ENCODE assay signal across 8 cellular contexts in the genomic region with DNA sequence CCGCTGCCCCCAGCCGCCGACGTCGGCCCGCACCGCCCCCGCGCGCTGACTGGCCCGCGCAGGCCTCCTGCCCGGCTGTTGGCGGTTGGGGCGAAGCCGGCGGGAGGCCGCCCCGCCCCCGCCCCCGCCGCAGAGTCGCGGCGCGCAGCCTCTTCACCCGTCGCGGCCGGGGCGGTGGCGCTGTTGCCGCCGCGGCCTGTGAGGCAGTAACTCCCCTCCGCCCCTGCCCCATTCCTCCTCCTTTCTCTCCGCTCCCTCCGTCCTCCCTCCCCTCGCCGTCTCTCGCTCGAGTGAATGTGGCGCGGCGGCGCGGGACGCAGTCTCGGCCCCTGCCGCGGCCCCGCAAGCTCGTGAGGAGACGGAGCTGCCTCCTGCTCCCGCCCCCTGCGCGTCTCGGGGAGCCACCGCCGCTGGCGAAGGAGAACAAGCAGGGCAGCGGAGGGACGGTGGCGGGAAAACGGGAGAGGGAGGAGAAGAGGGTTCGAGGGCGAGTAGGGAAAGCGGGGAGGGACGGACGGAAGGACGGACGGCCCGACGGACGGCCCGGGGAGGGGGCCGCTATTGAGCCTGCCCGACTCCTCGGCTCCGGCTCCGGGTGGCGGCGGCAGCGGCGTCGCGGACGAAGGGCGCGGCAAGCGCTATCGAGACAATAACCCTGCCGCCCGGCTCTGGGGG. TPM values are rescaled to one million over a fixed set of nuclear protein-coding genes. Genes with fewer than 3 reads are reported as not detected.
DNase-seq lines count a peak whose midpoint lies in the region; ATAC-seq and TF ChIP-seq lines count a peak whose summit lies in the region.

No MANE protein-coding gene starts in this region.

- TF ChIP-seq EP300 in gastroesophageal sphincter (IDR thresholded peaks at IDR 0.05) = no peak
- TF ChIP-seq EP300 in suprapubic skin (IDR thresholded peaks at IDR 0.05) = no peak

- H3K27me3 Mint-ChIP-seq in activated naive CD4-positive, alpha-beta T cell treated with anti-CD3 and anti-CD28 coated beads for 36 hours (ENCODE audit: low read depth) = no peaks in the 10 kb centered on the region

- TF ChIP-seq CTCF in LNCAP (IDR thresholded peaks at IDR 0.05) (peak; percentile 65), gastroesophageal sphincter (IDR thresholded peaks at IDR 0.05) (peak in 3 of 4 experiments; percentile 54 to 57 (median 55)), suprapubic skin (IDR thresholded peaks at IDR 0.05) (peak; percentile 12 to 40)

- TF ChIP-seq POLR2A in Raji (IDR thresholded peaks at IDR 0.05; ENCODE audit: insufficient read depth, low read depth, low read length) (peak; percentile 72), gastroesophageal sphincter (IDR thresholded peaks at IDR 0.05) (peak; percentile 80 to 90), suprapubic skin (IDR thresholded peaks at IDR 0.05) (peak; percentile 54 to 82)

- H3K4me1 ChIP-seq in gastroesophageal sphincter = peaks cover 0 to 34% (median 0%) of the 10 kb centered on the region in 3 donors
- peaks cover 34% of the 10 kb centered on the region for H3K4me1 ChIP-seq in suprapubic skin

- H3K4me3 ChIP-seq in gastroesophageal sphincter = peak overlapping the region; percentile 81 to 92
- peak overlapping the region; percentile 100 for H3K4me3 ChIP-seq in suprapubic skin

- H3K27ac Mint-ChIP-seq in activated naive CD4-positive, alpha-beta T cell treated with anti-CD3 and anti-CD28 coated beads for 36 hours = peak overlapping the region; percentile 92

- peak; percentile 94 for ATAC-seq in gastroesophageal sphincter

- WGBS in gastroesophageal sphincter (ENCODE audit: low coverage in 1 of 2), 2 donors = no CpG with 5 or more reads among the region's 94 CpGs
- WGBS in suprapubic skin = under 1% methylated on average over 43 of the region's 94 CpGs

- peaks cover 10% of the 10 kb centered on the region for H3K36me3 Mint-ChIP-seq in activated naive CD4-positive, alpha-beta T cell treated with anti-CD3 and anti-CD28 coated beads for 36 hours (ENCODE audit: low read depth)

- intact Hi-C loops in activated naive CD4-positive, alpha-beta T cell treated with anti-CD3 and anti-CD28 coated beads for 36 hours (cut with micrococcal nuclease) = loop anchor here (1.0 to 5.0 kb wide), 9 partner anchors 45 to 1157 kb away; a partner anchor contains a TSS

- CTCF ChIA-PET in activated naive CD4-positive, alpha-beta T cell treated with anti-CD3 and anti-CD28 coated beads for 36 hours (lab: Charles Lee) = interaction anchor here (0.6 to 1.2 kb wide), 5 partner anchors 22 to 315 kb away, joined by 3 to 5 read pairs (median 3); no protein-coding TSS in a partner anchor

- H3K4me3 Mint-ChIP-seq in activated naive CD4-positive, alpha-beta T cell treated with anti-CD3 and anti-CD28 coated beads for 36 hours = peak overlapping the region; percentile 82

- peaks cover 26% of the 10 kb centered on the region for H3K4me1 Mint-ChIP-seq in activated naive CD4-positive, alpha-beta T cell treated with anti-CD3 and anti-CD28 coated beads for 36 hours (ENCODE audit: low read depth)

- no peaks in the 10 kb centered on the region for H3K9me3 Mint-ChIP-seq in activated naive CD4-positive, alpha-beta T cell treated with anti-CD3 and anti-CD28 coated beads for 36 hours

- H3K9me3 ChIP-seq in gastroesophageal sphincter (no peaks in the 10 kb centered on the region), suprapubic skin (no peaks in the 10 kb centered on the region)

- H3K36me3 ChIP-seq in gastroesophageal sphincter (no peaks in the 10 kb centered on the region), suprapubic skin (no peaks in the 10 kb centered on the region)

- DNase-seq in GM03348 (ENCODE audit: low spot score) (peak; percentile 95), GOT3 (lab: John Stamatoyannopoulos, UW) (peak; percentile 58), occipital lobe (lab: John Stamatoyannopoulos, UW) (peak; percentile 87), suprapubic skin (ENCODE audit: low spot score in 2 of 2) (peak in 1 of 2 donors; percentile 88)
- DNase-seq in activated naive CD4-positive, alpha-beta T cell treated with anti-CD3 and anti-CD28 coated beads for 36 hours = peak; percentile 77

- H3K27ac ChIP-seq in gastroesophageal sphincter (peak overlapping the region; percentile 93 to 99 (median 98)), suprapubic skin (peak overlapping the region; percentile 100)

- no peaks in the 10 kb centered on the region for H3K27me3 ChIP-seq in gastroesophageal sphincter
- no peaks in the 10 kb centered on the region for H3K27me3 ChIP-seq in suprapubic skin

RNA-seq across cellular contexts. Expression of a gene that starts 0.6 kb away (rescaled TPM):
- 10 to 100 TPM; 41.9 to 42.2 TPM for total RNA-seq in activated naive CD4-positive, alpha-beta T cell treated with anti-CD3 and anti-CD28 coated beads for 36 hours
- total RNA-seq in gastroesophageal sphincter (10 to 100 TPM; 54.4 to 71.6 (median 62.7) TPM), occipital lobe (88.3 TPM), suprapubic skin (100 to 1,000 TPM in 2 of 4 donors, 10 to 100 TPM in 2; 84.6 to 141 (median 97.3) TPM)
